Comparison of ENCODE assay signal across 17 cellular contexts in genomic region chr6:6039946-6040509, GRCh38. TPM values are rescaled to one million over a fixed set of nuclear protein-coding genes. Genes with fewer than 3 reads are reported as not detected.
"Had no signal": no experiment of that assay in that cellular context is flagged by ENCODE, and none has a peak within 500 bp of the region (broad histone marks: within the 10 kb centered on the region; RNA-seq: fewer than 3 reads in every experiment).

No MANE protein-coding gene starts in this region.

- H3K4me1 Mint-ChIP-seq: naive B cell had no signal

- H3K9me3 Mint-ChIP-seq: activated naive CD8-positive, alpha-beta T cell treated with anti-CD3 and anti-CD28 coated beads, Interleukin-2, amount 10 ng/mL, durations not matched to agents 7 days and 5 days had no signal

- H3K27ac ChIP-seq: cardiac muscle cell, esophagus squamous epithelium, foreskin keratinocyte, pancreas, uterus had no signal

- H3K4me1 ChIP-seq: esophagus squamous epithelium, foreskin keratinocyte, pancreas, uterus had no signal

- H3K36me3 ChIP-seq: cardiac muscle cell, esophagus squamous epithelium, pancreas, uterus had no signal

- H3K36me3 Mint-ChIP-seq: activated naive CD8-positive, alpha-beta T cell treated with anti-CD3 and anti-CD28 coated beads, Interleukin-2, amount 10 ng/mL, durations not matched to agents 7 days and 5 days; immature natural killer cell; naive B cell had no signal

- FAIRE-seq: colon, pancreas had no signal

- H3K9me3 ChIP-seq: esophagus squamous epithelium, pancreas, uterus had no signal

- H3K4me3 Mint-ChIP-seq: activated naive CD8-positive, alpha-beta T cell treated with anti-CD3 and anti-CD28 coated beads, Interleukin-2, amount 10 ng/mL, durations not matched to agents 7 days and 5 days; immature natural killer cell; naive B cell had no signal

- H3K27me3 ChIP-seq: cardiac muscle cell, foreskin keratinocyte, pancreas, uterus had no signal

- H3K4me3 ChIP-seq: cardiac muscle cell, esophagus squamous epithelium, lung, pancreas, uterus had no signal

- H3K27ac Mint-ChIP-seq: activated naive CD8-positive, alpha-beta T cell treated with anti-CD3 and anti-CD28 coated beads, Interleukin-2, amount 10 ng/mL, durations not matched to agents 7 days and 5 days; immature natural killer cell; naive B cell had no signal

- ATAC-seq: foreskin keratinocyte, pancreas had no signal

- DNase-seq: activated CD4-positive, alpha-beta T cell treated with anti-CD3 and anti-CD28 coated beads for 48 hours; activated gamma-delta T cell treated with Interleukin-2 at 50 U/mL for 16 hours; activated naive CD8-positive, alpha-beta T cell treated with anti-CD3 and anti-CD28 coated beads, Interleukin-2, amount 10 ng/mL, durations not matched to agents 7 days and 5 days; activated T-cell treated with anti-CD3 and anti-CD28 coated beads, Interleukin-2, amount 50 U/mL, for 1 hour; aorta; esophagus squamous epithelium; foreskin keratinocyte; immature natural killer cell; naive B cell; pancreas; stimulated activated CD4-positive, alpha-beta T cell treated with anti-CD3 and anti-CD28 coated beads, Interleukin-4, amount 100 ng/mL, for 1 hour; stimulated activated CD8-positive, alpha-beta memory T cell treated with anti-CD3 and anti-CD28 coated beads, Interleukin-4, amount 100 ng/mL, for 48 hours; T-helper 9 cell; uterus had no signal

RNA-seq across cellular contexts. Expression of gene NRN1, which starts 33.3 kb away (rescaled TPM):
- total RNA-seq: foreskin keratinocyte had no signal
- polyA plus RNA-seq: foreskin keratinocyte, immature natural killer cell had no signal
